Comparison of ENCODE assay signal across 1 cellular context in genomic region chr13:36999054-36999927, GRCh38.
TF ChIP-seq lines count a peak whose summit lies in the region.

Gene ALG5 (minus strand): TSS chr13:36999340. CDS start chr13:36999300, 40 bp downstream.

TF ChIP-seq in GM12878, 131 proteins besides CTCF, POLR2A, EP300 and RAD21 (continued from another document and continues in another):
- TF ChIP-seq HDAC6 (IDR thresholded peaks at IDR 0.05; ENCODE audit: unreplicated experiment), result peak; percentile 50
- TF ChIP-seq SMAD5 (IDR thresholded peaks at IDR 0.05; ENCODE audit: low read depth), result no peak
- no peak for TF ChIP-seq CHD1 (IDR thresholded peaks at IDR 0.05; ENCODE audit: low read depth, low read length)
- TF ChIP-seq ASH2L (IDR thresholded peaks at IDR 0.05; ENCODE audit: borderline replicate concordance, low read depth), result 0 out of 2 replicates have a peak, but pooled peaks have one; percentile 42
- TF ChIP-seq PBX3 (IDR thresholded peaks at IDR 0.05; ENCODE audit: insufficient replicate concordance, low read depth, low read length), result no peak
- no peak for TF ChIP-seq FOXM1 (IDR thresholded peaks at IDR 0.05; ENCODE audit: low read depth, low read length)
- no peak for TF ChIP-seq KDM1A (IDR thresholded peaks at IDR 0.05; ENCODE audit: borderline replicate concordance)
- TF ChIP-seq, protein P1, sequence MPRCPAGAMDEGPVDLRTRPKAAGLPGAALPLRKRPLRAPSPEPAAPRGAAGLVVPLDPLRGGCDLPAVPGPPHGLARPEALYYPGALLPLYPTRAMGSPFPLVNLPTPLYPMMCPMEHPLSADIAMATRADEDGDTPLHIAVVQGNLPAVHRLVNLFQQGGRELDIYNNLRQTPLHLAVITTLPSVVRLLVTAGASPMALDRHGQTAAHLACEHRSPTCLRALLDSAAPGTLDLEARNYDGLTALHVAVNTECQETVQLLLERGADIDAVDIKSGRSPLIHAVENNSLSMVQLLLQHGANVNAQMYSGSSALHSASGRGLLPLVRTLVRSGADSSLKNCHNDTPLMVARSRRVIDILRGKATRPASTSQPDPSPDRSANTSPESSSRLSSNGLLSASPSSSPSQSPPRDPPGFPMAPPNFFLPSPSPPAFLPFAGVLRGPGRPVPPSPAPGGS (IDR thresholded peaks at IDR 0.05; ENCODE audit: borderline replicate concordance, insufficient read depth, low read depth, low read length, poor library complexity, severe bottlenecking), result no peak
- no peak for TF ChIP-seq RBBP5 (conservative IDR thresholded peaks at IDR 0.05)
- no peak for TF ChIP-seq BMI1 (IDR thresholded peaks at IDR 0.05; ENCODE audit: borderline replicate concordance)
- TF ChIP-seq IKZF2 (IDR thresholded peaks at IDR 0.05), result peak in 1 of 2 experiments; percentile 21; a peak in 1 of 4 replicates
- peak; percentile 34; the same call in 1 of the 2 replicates for TF ChIP-seq RFX5 (IDR thresholded peaks at IDR 0.05; ENCODE audit: low read depth, low read length)
- no peak for TF ChIP-seq ESRRA (IDR thresholded peaks at IDR 0.05; ENCODE audit: low read length)
- TF ChIP-seq, protein P2, sequence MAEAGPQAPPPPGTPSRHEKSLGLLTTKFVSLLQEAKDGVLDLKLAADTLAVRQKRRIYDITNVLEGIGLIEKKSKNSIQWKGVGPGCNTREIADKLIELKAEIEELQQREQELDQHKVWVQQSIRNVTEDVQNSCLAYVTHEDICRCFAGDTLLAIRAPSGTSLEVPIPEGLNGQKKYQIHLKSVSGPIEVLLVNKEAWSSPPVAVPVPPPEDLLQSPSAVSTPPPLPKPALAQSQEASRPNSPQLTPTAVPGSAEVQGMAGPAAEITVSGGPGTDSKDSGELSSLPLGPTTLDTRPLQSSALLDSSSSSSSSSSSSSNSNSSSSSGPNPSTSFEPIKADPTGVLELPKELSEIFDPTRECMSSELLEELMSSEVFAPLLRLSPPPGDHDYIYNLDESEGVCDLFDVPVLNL (IDR thresholded peaks at IDR 0.05; ENCODE audit: low read depth, low read length), result 0 out of 2 replicates have a peak, but pooled peaks have one; percentile 46
- no peak for TF ChIP-seq HDGF (IDR thresholded peaks at IDR 0.05)
- peak; percentile 48; the same call in 1 of the 2 replicates for TF ChIP-seq DPF2 (IDR thresholded peaks at IDR 0.05)
- TF ChIP-seq IKZF1 (conservative IDR thresholded peaks at IDR 0.05), result peak; percentile 84
- no peak; the same call in 1 of the 2 replicates for TF ChIP-seq EED (IDR thresholded peaks at IDR 0.05; ENCODE audit: low read depth)
- TF ChIP-seq SIN3A (IDR thresholded peaks at IDR 0.05; ENCODE audit: low read depth, low read length), result no peak
- TF ChIP-seq SREBF1 (IDR thresholded peaks at IDR 0.05; ENCODE audit: low read length), result 0 out of 2 replicates have a peak, but pooled peaks have one; percentile 20
- no peak for TF ChIP-seq SUZ12 (IDR thresholded peaks at IDR 0.05; ENCODE audit: unreplicated experiment)
- peak; percentile 29; the same call in 1 of the 2 replicates for TF ChIP-seq SMC3 (IDR thresholded peaks at IDR 0.05; ENCODE audit: borderline replicate concordance, low read length)
- peak; percentile 94 to 98 for TF ChIP-seq BHLHE40 (IDR thresholded peaks at IDR 0.05; ENCODE audit: borderline replicate concordance in 1 of 2, low read depth in 2 of 2, low read length in 1 of 2)
- peak; percentile 70 for TF ChIP-seq HCFC1 (IDR thresholded peaks at IDR 0.05; ENCODE audit: low read length)
- TF ChIP-seq, protein P3, sequence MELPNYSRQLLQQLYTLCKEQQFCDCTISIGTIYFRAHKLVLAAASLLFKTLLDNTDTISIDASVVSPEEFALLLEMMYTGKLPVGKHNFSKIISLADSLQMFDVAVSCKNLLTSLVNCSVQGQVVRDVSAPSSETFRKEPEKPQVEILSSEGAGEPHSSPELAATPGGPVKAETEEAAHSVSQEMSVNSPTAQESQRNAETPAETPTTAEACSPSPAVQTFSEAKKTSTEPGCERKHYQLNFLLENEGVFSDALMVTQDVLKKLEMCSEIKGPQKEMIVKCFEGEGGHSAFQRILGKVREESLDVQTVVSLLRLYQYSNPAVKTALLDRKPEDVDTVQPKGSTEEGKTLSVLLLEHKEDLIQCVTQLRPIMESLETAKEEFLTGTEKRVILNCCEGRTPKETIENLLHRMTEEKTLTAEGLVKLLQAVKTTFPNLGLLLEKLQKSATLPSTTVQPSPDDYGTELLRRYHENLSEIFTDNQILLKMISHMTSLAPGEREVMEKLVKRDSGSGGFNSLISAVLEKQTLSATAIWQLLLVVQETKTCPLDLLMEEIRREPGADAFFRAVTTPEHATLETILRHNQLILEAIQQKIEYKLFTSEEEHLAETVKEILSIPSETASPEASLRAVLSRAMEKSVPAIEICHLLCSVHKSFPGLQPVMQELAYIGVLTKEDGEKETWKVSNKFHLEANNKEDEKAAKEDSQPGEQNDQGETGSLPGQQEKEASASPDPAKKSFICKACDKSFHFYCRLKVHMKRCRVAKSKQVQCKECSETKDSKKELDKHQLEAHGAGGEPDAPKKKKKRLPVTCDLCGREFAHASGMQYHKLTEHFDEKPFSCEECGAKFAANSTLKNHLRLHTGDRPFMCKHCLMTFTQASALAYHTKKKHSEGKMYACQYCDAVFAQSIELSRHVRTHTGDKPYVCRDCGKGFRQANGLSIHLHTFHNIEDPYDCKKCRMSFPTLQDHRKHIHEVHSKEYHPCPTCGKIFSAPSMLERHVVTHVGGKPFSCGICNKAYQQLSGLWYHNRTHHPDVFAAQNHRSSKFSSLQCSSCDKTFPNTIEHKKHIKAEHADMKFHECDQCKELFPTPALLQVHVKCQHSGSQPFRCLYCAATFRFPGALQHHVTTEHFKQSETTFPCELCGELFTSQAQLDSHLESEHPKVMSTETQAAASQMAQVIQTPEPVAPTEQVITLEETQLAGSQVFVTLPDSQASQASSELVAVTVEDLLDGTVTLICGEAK (IDR thresholded peaks at IDR 0.05; ENCODE audit: borderline replicate concordance), result peak; percentile 6; the same call in 1 of the 2 replicates
- TF ChIP-seq CREM (IDR thresholded peaks at IDR 0.05; ENCODE audit: low read depth), result peak; percentile 59; the same call in 1 of the 2 replicates
- peak; percentile 99 for TF ChIP-seq SMARCA5 (IDR thresholded peaks at IDR 0.05)
- TF ChIP-seq PML (IDR thresholded peaks at IDR 0.05; ENCODE audit: low read length), result peak; percentile 88; the same call in 1 of the 2 replicates
- no peak for TF ChIP-seq JUNB (IDR thresholded peaks at IDR 0.05)
- TF ChIP-seq SP1 (IDR thresholded peaks at IDR 0.05; ENCODE audit: low read depth, low read length), result peak; percentile 61
- TF ChIP-seq POLR2AphosphoS2 (IDR thresholded peaks at IDR 0.05; ENCODE audit: low read depth, low read length), result peak; percentile 84
- peak; percentile 88 for TF ChIP-seq NR2F1 (conservative IDR thresholded peaks at IDR 0.05)
- no peak for TF ChIP-seq KAT2A (conservative IDR thresholded peaks at IDR 0.05; ENCODE audit: control insufficient read depth, low read depth, low read length)
- peak; percentile 82 for TF ChIP-seq NR2C1 (IDR thresholded peaks at IDR 0.05)
- TF ChIP-seq, protein P4, sequence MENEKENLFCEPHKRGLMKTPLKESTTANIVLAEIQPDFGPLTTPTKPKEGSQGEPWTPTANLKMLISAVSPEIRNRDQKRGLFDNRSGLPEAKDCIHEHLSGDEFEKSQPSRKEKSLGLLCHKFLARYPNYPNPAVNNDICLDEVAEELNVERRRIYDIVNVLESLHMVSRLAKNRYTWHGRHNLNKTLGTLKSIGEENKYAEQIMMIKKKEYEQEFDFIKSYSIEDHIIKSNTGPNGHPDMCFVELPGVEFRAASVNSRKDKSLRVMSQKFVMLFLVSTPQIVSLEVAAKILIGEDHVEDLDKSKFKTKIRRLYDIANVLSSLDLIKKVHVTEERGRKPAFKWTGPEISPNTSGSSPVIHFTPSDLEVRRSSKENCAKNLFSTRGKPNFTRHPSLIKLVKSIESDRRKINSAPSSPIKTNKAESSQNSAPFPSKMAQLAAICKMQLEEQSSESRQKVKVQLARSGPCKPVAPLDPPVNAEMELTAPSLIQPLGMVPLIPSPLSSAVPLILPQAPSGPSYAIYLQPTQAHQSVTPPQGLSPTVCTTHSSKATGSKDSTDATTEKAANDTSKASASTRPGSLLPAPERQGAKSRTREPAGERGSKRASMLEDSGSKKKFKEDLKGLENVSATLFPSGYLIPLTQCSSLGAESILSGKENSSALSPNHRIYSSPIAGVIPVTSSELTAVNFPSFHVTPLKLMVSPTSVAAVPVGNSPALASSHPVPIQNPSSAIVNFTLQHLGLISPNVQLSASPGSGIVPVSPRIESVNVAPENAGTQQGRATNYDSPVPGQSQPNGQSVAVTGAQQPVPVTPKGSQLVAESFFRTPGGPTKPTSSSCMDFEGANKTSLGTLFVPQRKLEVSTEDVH (IDR thresholded peaks at IDR 0.05; ENCODE audit: low read depth, partially characterized antibody), result no peak
- no peak for TF ChIP-seq SREBF2 (IDR thresholded peaks at IDR 0.05; ENCODE audit: low read length)
- no peak for TF ChIP-seq SUPT20H (IDR thresholded peaks at IDR 0.05; ENCODE audit: borderline replicate concordance, control insufficient read depth, low read depth, low read length)
- peak; percentile 54; the same call in 1 of the 2 replicates for TF ChIP-seq STAT1 (conservative IDR thresholded peaks at IDR 0.05)
- no peak for TF ChIP-seq ZBTB4 (CRISPR knock-in tag; IDR thresholded peaks at IDR 0.05)
- TF ChIP-seq NRF1 (conservative IDR thresholded peaks at IDR 0.05; ENCODE audit: low read depth, low read length), result no peak
- no peak for TF ChIP-seq ZNF274 (IDR thresholded peaks at IDR 0.05; ENCODE audit: insufficient read depth, insufficient read length)
- peak; percentile 95 for TF ChIP-seq LARP7 (IDR thresholded peaks at IDR 0.05)
- no peak for TF ChIP-seq ATF3 (IDR thresholded peaks at IDR 0.05; ENCODE audit: borderline replicate concordance, extremely low read depth, low read depth, low read length)
- peak; percentile 89; the same call in 1 of the 2 replicates for TF ChIP-seq TCF3 (IDR thresholded peaks at IDR 0.05; ENCODE audit: borderline replicate concordance, insufficient read depth, low read depth, low read length)
- TF ChIP-seq TCF7 (IDR thresholded peaks at IDR 0.05; ENCODE audit: borderline replicate concordance), result no peak
- peak; percentile 36; the same call in 1 of the 2 replicates for TF ChIP-seq SPI1 (IDR thresholded peaks at IDR 0.05; ENCODE audit: borderline replicate concordance, insufficient read depth, low read depth, low read length)
- TF ChIP-seq MYC (IDR thresholded peaks at IDR 0.05; ENCODE audit: insufficient read depth, insufficient read length, insufficient replicate concordance, low read length, severe bottlenecking), result peak; percentile 64
- TF ChIP-seq ZBTB11 (CRISPR knock-in tag; IDR thresholded peaks at IDR 0.05), result no peak
- peak; percentile 48; the same call in 1 of the 2 replicates for TF ChIP-seq IRF4 (IDR thresholded peaks at IDR 0.05; ENCODE audit: low read depth, low read length)
